ENCODE assay signal across 22 cellular contexts in the genomic region with DNA sequence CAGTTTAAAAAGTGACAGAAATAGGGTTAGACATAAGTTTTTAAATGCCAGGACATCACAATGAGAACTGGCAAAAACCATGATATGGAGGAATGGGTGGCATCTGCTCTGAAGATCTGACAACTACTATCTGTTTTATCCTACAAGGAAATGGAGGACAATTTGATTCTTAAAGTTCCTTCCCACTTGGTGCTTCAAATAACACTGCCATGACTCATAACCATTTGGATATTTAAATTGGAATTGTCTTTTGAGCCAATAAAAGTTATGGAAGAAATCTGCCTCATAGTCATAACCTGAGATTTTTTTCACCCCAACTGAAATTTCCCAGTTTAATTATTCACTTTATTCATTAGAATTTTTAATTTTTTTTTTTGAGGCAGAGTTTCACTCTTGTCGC.
"Had no signal": no experiment of that assay in that cellular context is flagged by ENCODE, and none has a peak within 500 bp of the region (broad histone marks: within the 10 kb centered on the region; RNA-seq: fewer than 3 reads in every experiment).

No MANE protein-coding gene starts in this region.

- H3K36me3 Mint-ChIP-seq: brain; stimulated activated naive B cell treated with anti-CD40 and anti-IgM and Interleukin-4, amounts not matched to agents 10 μg/mL and 1 μg/mL and 100 μg/mL, for 72 hours had no signal

- H3K27me3 ChIP-seq: colonic mucosa, upper lobe of right lung had no signal

- H3K27me3 Mint-ChIP-seq: brain had no signal

- H3K36me3 ChIP-seq: colonic mucosa, lower lobe of right lung, upper lobe of right lung had no signal

- H3K27ac Mint-ChIP-seq: activated CD8-positive, alpha-beta T cell treated with anti-CD3 and anti-CD28 coated beads for 36 hours; activated naive CD4-positive, alpha-beta T cell treated with anti-CD3 and anti-CD28 coated beads for 36 hours; activated T-helper 17 cell treated with anti-CD3 and anti-CD28 coated beads, Interleukin-2, amount 50 U/mL, for 72 hours; brain; nephron progenitor cell; stimulated activated naive B cell treated with anti-CD40 and anti-IgM and Interleukin-4, amounts not matched to agents 10 μg/mL and 1 μg/mL and 100 μg/mL, for 72 hours had no signal

- H3K4me1 Mint-ChIP-seq: activated T-helper 17 cell treated with anti-CD3 and anti-CD28 coated beads, Interleukin-2, amount 50 U/mL, for 72 hours; brain; stimulated activated naive B cell treated with anti-CD40 and anti-IgM and Interleukin-4, amounts not matched to agents 10 μg/mL and 1 μg/mL and 100 μg/mL, for 72 hours had no signal

- ATAC-seq: activated CD8-positive, alpha-beta T cell treated with anti-CD3 and anti-CD28 coated beads for 36 hours; activated T-helper 17 cell treated with anti-CD3 and anti-CD28 coated beads, Interleukin-2, amount 50 U/mL, for 72 hours; lower lobe of right lung; sciatic nerve; stimulated activated naive B cell treated with anti-CD40 and anti-IgM and Interleukin-4, amounts not matched to agents 10 μg/mL and 1 μg/mL and 100 μg/mL, for 72 hours; upper lobe of right lung had no signal

- DNase-seq: activated CD4-positive, alpha-beta T cell treated with anti-CD3 and anti-CD28 coated beads for 48 hours; activated CD4-positive, CD25-positive, alpha-beta regulatory T cell; activated CD8-positive, alpha-beta T cell treated with anti-CD3 and anti-CD28 coated beads for 36 hours; activated naive CD4-positive, alpha-beta T cell treated with anti-CD3 and anti-CD28 coated beads for 36 hours; activated T-cell treated with anti-CD3 and anti-CD28 coated beads, Interleukin-2, amount 50 U/mL, for 1 hour; anterior cingulate cortex; central memory CD4-positive, alpha-beta T cell; colonic mucosa; erythroblast; glutamatergic neuron; hypothalamus; islet precursor cell; lower lobe of right lung; nephron progenitor cell; nucleus accumbens; stimulated activated CD4-positive, alpha-beta T cell treated with anti-CD3 and anti-CD28 coated beads, Interleukin-4, amount 100 ng/mL, for 4 hours; stimulated activated naive B cell treated with anti-CD40 and anti-IgM and Interleukin-4, amounts not matched to agents 10 μg/mL and 1 μg/mL and 100 μg/mL, for 72 hours; T1000; upper lobe of right lung had no signal

- H3K9me3 Mint-ChIP-seq: activated CD8-positive, alpha-beta T cell treated with anti-CD3 and anti-CD28 coated beads for 36 hours; activated naive CD4-positive, alpha-beta T cell treated with anti-CD3 and anti-CD28 coated beads for 36 hours; activated T-helper 17 cell treated with anti-CD3 and anti-CD28 coated beads, Interleukin-2, amount 50 U/mL, for 72 hours; brain; nephron progenitor cell; stimulated activated naive B cell treated with anti-CD40 and anti-IgM and Interleukin-4, amounts not matched to agents 10 μg/mL and 1 μg/mL and 100 μg/mL, for 72 hours had no signal

- H3K4me3 Mint-ChIP-seq: activated CD8-positive, alpha-beta T cell treated with anti-CD3 and anti-CD28 coated beads for 36 hours; activated naive CD4-positive, alpha-beta T cell treated with anti-CD3 and anti-CD28 coated beads for 36 hours; activated T-helper 17 cell treated with anti-CD3 and anti-CD28 coated beads, Interleukin-2, amount 50 U/mL, for 72 hours; brain; nephron progenitor cell; stimulated activated naive B cell treated with anti-CD40 and anti-IgM and Interleukin-4, amounts not matched to agents 10 μg/mL and 1 μg/mL and 100 μg/mL, for 72 hours had no signal

- H3K9me3 ChIP-seq: colonic mucosa, lower lobe of right lung, upper lobe of right lung had no signal

- H3K4me3 ChIP-seq: colonic mucosa, lower lobe of right lung, upper lobe of right lung had no signal

- H3K4me1 ChIP-seq: colonic mucosa, lower lobe of right lung, upper lobe of right lung had no signal

- H3K27ac ChIP-seq: colonic mucosa, lower lobe of right lung, upper lobe of right lung had no signal
